Comparison of ENCODE assay signal across 8 cellular contexts in the genomic region with DNA sequence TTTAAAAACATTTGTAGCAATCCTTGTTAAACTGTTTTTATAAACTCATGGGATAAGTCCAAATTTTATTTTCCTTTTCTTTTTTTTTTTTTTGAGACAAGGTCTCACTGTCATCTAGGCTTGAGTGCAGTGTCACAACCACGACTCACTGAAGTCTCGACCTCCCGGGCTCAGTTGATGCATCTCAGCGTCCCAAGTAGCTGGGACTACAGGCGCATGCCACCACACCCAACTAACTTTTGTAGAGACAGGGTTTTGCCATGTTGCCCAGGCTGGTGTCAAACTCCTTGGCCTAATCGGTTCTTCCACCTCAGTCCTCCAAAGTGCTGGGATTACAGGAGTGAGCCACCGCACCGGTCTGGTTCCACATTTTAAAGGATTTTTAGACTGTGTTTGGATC. TPM values are rescaled to one million over a fixed set of nuclear protein-coding genes. Genes with fewer than 3 reads are reported as not detected.
DNase-seq lines count a peak whose midpoint lies in the region; ATAC-seq and TF ChIP-seq lines count a peak whose summit lies in the region.
"Had no signal": no experiment of that assay in that cellular context is flagged by ENCODE, and none has a peak within 500 bp of the region (broad histone marks: within the 10 kb centered on the region; RNA-seq: fewer than 3 reads in every experiment).

No MANE protein-coding gene starts in this region.

- no peak overlapping the region for H3K27ac ChIP-seq in CD4-positive, alpha-beta T cell (ENCODE audit: low read depth, low read length)
- H3K27ac ChIP-seq in adrenal gland (peak overlapping the region in 3 of 5 donors; percentile 19 to 27 (median 23)), WERI-Rb-1 (no peak overlapping the region)
- H3K27ac ChIP-seq: suprapubic skin had no signal

- peaks cover 53 to 92% of the 10 kb centered on the region in 2 donors for H3K4me1 ChIP-seq in adrenal gland (replicated peaks in 1 of 2)

- H3K4me3 Mint-ChIP-seq in CD4-positive, alpha-beta T cell: peak overlapping the region; percentile 49
- H3K4me3 Mint-ChIP-seq in HFFc6 (peak overlapping the region; percentile 0; the same call in 1 of the 2 replicates), nephron progenitor cell (no peak overlapping the region)

- CTCF ChIA-PET in CD4-positive, alpha-beta T cell (lab: Charles Lee): interaction anchor here (1.9 kb wide), 1 partner anchor 9 kb away, joined by 7 read pairs; no protein-coding TSS in a partner anchor

- peak overlapping the region; percentile 37 for H3K27ac Mint-ChIP-seq in CD4-positive, alpha-beta T cell
- H3K27ac Mint-ChIP-seq in HFFc6 (peak overlapping the region; percentile 17), nephron progenitor cell (peak overlapping the region; percentile 5)

- H3K27me3 ChIP-seq in CD4-positive, alpha-beta T cell (ENCODE audit: control insufficient read depth, insufficient read depth, low read length): no peaks in the 10 kb centered on the region
- H3K27me3 ChIP-seq in adrenal gland (no peaks in the 10 kb centered on the region), WERI-Rb-1 (ENCODE audit: insufficient read depth, low read depth, severe bottlenecking) (no peaks in the 10 kb centered on the region)
- H3K27me3 ChIP-seq: suprapubic skin had no signal

- no peak for TF ChIP-seq POLR2A in adrenal gland (IDR thresholded peaks at IDR 0.05)
- TF ChIP-seq POLR2A in lower leg skin (IDR thresholded peaks at IDR 0.05): no peak

- POLR2A ChIA-PET in CD4-positive, alpha-beta T cell (lab: Charles Lee): interaction anchor here (1.0 to 2.9 kb wide), 3 partner anchors 8 to 44 kb away, joined by 3 to 20 read pairs (median 8); a partner anchor contains a TSS

- no peaks in the 10 kb centered on the region for H3K9me3 ChIP-seq in CD4-positive, alpha-beta T cell (ENCODE audit: control insufficient read depth, low read length)
- H3K9me3 ChIP-seq in adrenal gland (replicated peaks in 1 of 3) (no peaks in the 10 kb centered on the region), WERI-Rb-1 (ENCODE audit: severe bottlenecking) (no peaks in the 10 kb centered on the region)
- H3K9me3 ChIP-seq: suprapubic skin had no signal

- ATAC-seq in CD4-positive, alpha-beta T cell (ENCODE audit: poor library complexity): peak; percentile 36

- TF ChIP-seq CTCF in CD4-positive, alpha-beta T cell (IDR thresholded peaks at IDR 0.05): no peak
- TF ChIP-seq CTCF in HFFc6 (IDR thresholded peaks at IDR 0.05): no peak
- no peak for TF ChIP-seq CTCF in adrenal gland (IDR thresholded peaks at IDR 0.05)
- TF ChIP-seq CTCF in nephron progenitor cell (IDR thresholded peaks at IDR 0.05): no peak
- no peak for TF ChIP-seq CTCF in lower leg skin (IDR thresholded peaks at IDR 0.05)
- TF ChIP-seq CTCF in WERI-Rb-1 (IDR thresholded peaks at IDR 0.05; ENCODE audit: low read depth, low read length): no peak

- 72 to 78% (median 73%) methylated on average over 7 to 8 of the region's 8 CpGs for WGBS in adrenal gland, 4 donors
- WGBS in lower leg skin, 2 donors: 82 to 84% methylated on average over 8 of the region's 8 CpGs

- H3K36me3 ChIP-seq in adrenal gland (replicated peaks in 1 of 2): no peaks in the 10 kb centered on the region
- H3K36me3 ChIP-seq in WERI-Rb-1: peaks cover 5% of the 10 kb centered on the region; the same call in 1 of the 2 replicates

- H3K27me3 Mint-ChIP-seq in CD4-positive, alpha-beta T cell: no peaks in the 10 kb centered on the region
- no peaks in the 10 kb centered on the region; the same call in 1 of the 2 replicates for H3K27me3 Mint-ChIP-seq in HFFc6 (ENCODE audit: insufficient read depth)
- no peaks in the 10 kb centered on the region for H3K27me3 Mint-ChIP-seq in nephron progenitor cell (ENCODE audit: low read depth, poor library complexity)

- H3K36me3 Mint-ChIP-seq in CD4-positive, alpha-beta T cell (ENCODE audit: low read depth): peaks cover 74% of the 10 kb centered on the region
- peaks cover 36% of the 10 kb centered on the region for H3K36me3 Mint-ChIP-seq in HFFc6 (ENCODE audit: low read depth)
- peaks cover 54% of the 10 kb centered on the region for H3K36me3 Mint-ChIP-seq in nephron progenitor cell (ENCODE audit: low read depth)

- no peak overlapping the region for H3K4me3 ChIP-seq in adrenal gland
- H3K4me3 ChIP-seq in lower leg skin (ENCODE audit: low read depth, poor library complexity, severe bottlenecking): no peak overlapping the region
- H3K4me3 ChIP-seq in WERI-Rb-1 (ENCODE audit: low read depth, low read length): no peak overlapping the region
- H3K4me3 ChIP-seq: suprapubic skin had no signal

- no peaks in the 10 kb centered on the region for H3K9me3 Mint-ChIP-seq in CD4-positive, alpha-beta T cell
- H3K9me3 Mint-ChIP-seq in HFFc6 (no peaks in the 10 kb centered on the region), nephron progenitor cell (peaks cover 22% of the 10 kb centered on the region)

- intact Hi-C loops in CD4-positive, alpha-beta T cell (cut with DNase I, micrococcal nuclease): loop anchor here in 1 of 2 experiments (2.0 kb wide), 1 partner anchor 14 kb away; no protein-coding TSS in a partner anchor
- intact Hi-C loops in adrenal gland (cut with DNase I): no loop called here
- intact Hi-C loops in lower leg skin (cut with DNase I; ENCODE audit: low total_unique reads): no loop called here

- H3K4me1 Mint-ChIP-seq in CD4-positive, alpha-beta T cell (ENCODE audit: low read depth): peaks cover 86% of the 10 kb centered on the region
- peaks cover 82% of the 10 kb centered on the region for H3K4me1 Mint-ChIP-seq in HFFc6 (ENCODE audit: low read depth)
- H3K4me1 Mint-ChIP-seq in nephron progenitor cell: peaks cover 23% of the 10 kb centered on the region

- no peak for DNase-seq in CD4-positive, alpha-beta T cell
- DNase-seq in HFFc6 (no peak), adrenal gland (no peak), nephron progenitor cell (no peak), lower leg skin (ENCODE audit: low spot score in 2 of 2) (no peak), WERI-Rb-1 (no peak), NCI-H2029 treated with DMSO at 0.1 percent for 48 hours (lab: John Stamatoyannopoulos, UW) (no peak)

RNA-seq across cellular contexts. Expression of a gene that starts 9.8 kb away (rescaled TPM):
- total RNA-seq in CD4-positive, alpha-beta T cell: 100 to 1,000 TPM; 256 to 261 TPM
- total RNA-seq in HFFc6 (2021; fragmentation: NEBNext Ultra II Directional; extraction: Animal tissue kit (Norgen Biotek cat#: 25700)): 100 to 1,000 TPM; 179 to 221 (median 213) TPM
- total RNA-seq in adrenal gland: 100 to 1,000 TPM; 113 to 302 (median 168) TPM
- 100 to 1,000 TPM in 1 of 3 donors, 10 to 100 TPM in 2; 74.6 to 264 (median 80.3) TPM for polyA plus RNA-seq in adrenal gland
- total RNA-seq in lower leg skin: 100 to 1,000 TPM in 3 of 4 donors, 10 to 100 TPM in 1; 96.1 to 183 (median 123) TPM

Comparison
In these comparisons a context has a peak if more than half of its experiments do, and no peak if none do; other contexts are left out.
1. H3K27ac ChIP-seq: peak in adrenal gland (3 of 5); none in CD4-positive, alpha-beta T cell (single experiment) and WERI-Rb-1 (single experiment).
2. Peak in every context shown above with its lines, with median percentiles within 50 percentile points of each other: H3K27ac Mint-ChIP-seq.